Comparison of ENCODE assay signal across 20 cellular contexts in genomic region chr3:54191997-54192396, GRCh38.
DNase-seq lines count a peak whose midpoint lies in the region; ATAC-seq lines count a peak whose summit lies in the region.
"Had no signal": no experiment of that assay in that cellular context is flagged by ENCODE, and none has a peak within 500 bp of the region (broad histone marks: within the 10 kb centered on the region; RNA-seq: fewer than 3 reads in every experiment).

No MANE protein-coding gene starts in this region.

- H3K27ac ChIP-seq in caudate nucleus (ENCODE audit: low read depth, low read length) = peak overlapping the region; percentile 84
- H3K27ac ChIP-seq: 22Rv1, A549, C4-2B had no signal

- DNase-seq in DMS153 treated with DMSO at 0.1 percent for 48 hours (lab: John Stamatoyannopoulos, UW; ENCODE audit: unreplicated experiment) (peak; percentile 2), DMS153 (lab: John Stamatoyannopoulos, UW) (no peak), NCI-H345 (lab: John Stamatoyannopoulos, UW) (peak; percentile 37), NCI-H345 treated with DMSO at 0.1 percent for 48 hours (lab: John Stamatoyannopoulos, UW; ENCODE audit: unreplicated experiment) (no peak), caudate nucleus (lab: John Stamatoyannopoulos, UW) (peak in 8 of 61 donors; percentile 13 to 72 (median 54)), HUDEP-2 (lab: John Stamatoyannopoulos, UW; ENCODE audit: unreplicated experiment in 76 of 76) (no peak)
- DNase-seq: AML-193; CD4-positive, alpha-beta T cell; DMS53; DND-41; EL; GOT3; H7; HFFc6 had no signal

- no peak for ATAC-seq in HG03135 (IDR thresholded peaks at IDR 0.05; ENCODE audit: unreplicated experiment)
- ATAC-seq: A549, GM12878, HCT116 had no signal

Comparison
In these comparisons a context has a peak if more than half of its experiments do, and no peak if none do; other contexts are left out.
1. DNase-seq: peak in DMS153 treated with DMSO at 0.1 percent for 48 hours (single experiment) and NCI-H345 (single experiment); none in DMS153 (single experiment), NCI-H345 treated with DMSO at 0.1 percent for 48 hours (single experiment) and HUDEP-2 (0 of 76).